Comparison of ENCODE assay signal across 12 cellular contexts in the genomic region with DNA sequence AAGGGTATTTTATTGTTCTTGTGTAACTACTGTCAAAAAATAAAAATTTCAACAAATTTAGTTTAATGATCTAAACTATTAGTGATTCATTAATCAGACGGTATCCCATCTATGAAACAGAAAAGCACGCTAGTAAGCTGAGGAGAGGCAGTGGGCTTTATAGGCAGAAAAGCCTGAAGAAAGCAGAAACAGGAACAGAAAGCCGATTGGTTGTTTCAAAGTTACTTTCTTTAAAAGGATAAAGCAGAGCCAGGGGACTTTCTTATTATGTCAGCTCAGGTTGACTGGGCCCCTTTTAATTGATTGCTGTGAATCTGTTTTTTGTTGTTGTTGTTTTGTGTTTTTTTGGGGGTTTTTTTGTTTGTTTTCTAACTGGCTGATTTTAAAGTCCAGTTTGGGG.
A peak's percentile ranks its signal among the peaks of the same experiment; 100 is the strongest.
DNase-seq lines count a peak whose midpoint lies in the region; ATAC-seq and TF ChIP-seq lines count a peak whose summit lies in the region.
"Had no signal": no experiment of that assay in that cellular context is flagged by ENCODE, and none has a peak within 500 bp of the region (broad histone marks: within the 10 kb centered on the region; RNA-seq: fewer than 3 reads in every experiment).

No MANE protein-coding gene starts in this region.

- H3K4me2 ChIP-seq in PC-3 (ENCODE audit: low read length), result peak overlapping the region; percentile 71

- intact Hi-C loops in PC-3 (cut with micrococcal nuclease), result loop anchor here (2.0 kb wide), 2 partner anchors 25 to 57 kb away; no protein-coding TSS in a partner anchor
- intact Hi-C loops in upper lobe of right lung (cut with DNase I), result no loop called here

- no peaks in the 10 kb centered on the region for H3K9me2 ChIP-seq in PC-3 (replicated peaks; ENCODE audit: low read length)

- H3K27me3 Mint-ChIP-seq in neural crest cell (ENCODE audit: low read depth), result no peaks in the 10 kb centered on the region

- peak overlapping the region; percentile 29 for H3K27ac Mint-ChIP-seq in neural crest cell (ENCODE audit: unreplicated experiment)
- H3K27ac Mint-ChIP-seq: nephron had no signal

- no peak overlapping the region for H3K9ac ChIP-seq in PC-3 (ENCODE audit: low read length)

- no peak overlapping the region for H3K4me3 Mint-ChIP-seq in neural crest cell
- H3K4me3 Mint-ChIP-seq: nephron had no signal

- H3K36me3 ChIP-seq in PC-3 (ENCODE audit: low read depth, low read length) (no peaks in the 10 kb centered on the region), upper lobe of right lung (no peaks in the 10 kb centered on the region)

- peaks cover 4% of the 10 kb centered on the region for H3K9me3 Mint-ChIP-seq in neural crest cell

- peak overlapping the region; percentile 87 for H3K27ac ChIP-seq in PC-3 (ENCODE audit: low read length)
- H3K27ac ChIP-seq in upper lobe of right lung, result no peak overlapping the region

- no peak overlapping the region for H3K4me3 ChIP-seq in PC-3 (ENCODE audit: low read length)
- H3K4me3 ChIP-seq in upper lobe of right lung, result no peak overlapping the region

- H3K36me3 Mint-ChIP-seq in neural crest cell (ENCODE audit: low read depth), result peaks cover 4% of the 10 kb centered on the region

- no peaks in the 10 kb centered on the region for H3K27me3 ChIP-seq in PC-3 (ENCODE audit: low read length)
- no peaks in the 10 kb centered on the region for H3K27me3 ChIP-seq in upper lobe of right lung

- H4K20me1 ChIP-seq in PC-3 (ENCODE audit: low read length), result no peaks in the 10 kb centered on the region

- peak overlapping the region; percentile 51; the same call in 1 of the 2 replicates for H2AFZ ChIP-seq in PC-3 (ENCODE audit: low read length)

- no peak for TF ChIP-seq CTCF in PC-3 (conservative IDR thresholded peaks at IDR 0.05; ENCODE audit: low read depth, low read length)
- no peak for TF ChIP-seq CTCF in neural crest cell (conservative IDR thresholded peaks at IDR 0.05)
- no peak for TF ChIP-seq CTCF in upper lobe of right lung (IDR thresholded peaks at IDR 0.05)

- H3K4me1 ChIP-seq in PC-3 (ENCODE audit: insufficient read depth, low read length) (peaks cover 25% of the 10 kb centered on the region), upper lobe of right lung (peaks cover 18% of the 10 kb centered on the region)
- H3K4me1 ChIP-seq: Caco-2 had no signal

- ATAC-seq in GM18858 (IDR thresholded peaks at IDR 0.05; ENCODE audit: unreplicated experiment), result peak; percentile 20
- peak; percentile 20 for ATAC-seq in GM21619 (IDR thresholded peaks at IDR 0.05; ENCODE audit: unreplicated experiment)
- no peak for ATAC-seq in PC-3
- no peak for ATAC-seq in GM18511 (IDR thresholded peaks at IDR 0.05; ENCODE audit: unreplicated experiment)
- ATAC-seq in upper lobe of right lung, result no peak

- POLR2A ChIA-PET in PC-3 (lab: Charles Lee; ENCODE audit: unreplicated experiment), result interaction anchor here (0.6 kb wide), 1 partner anchor 57 kb away, joined by 4 read pairs; no protein-coding TSS in a partner anchor

- no TSS peak for BruUV-seq in PC-3 (replicated peaks; lab: Mats Ljungman, UMichigan)

- DNase-seq in PC-3 (no peak), neural crest cell (ENCODE audit: low read depth, low spot score) (no peak), NCI-H2107 treated with DMSO at 0.1 percent for 48 hours (lab: John Stamatoyannopoulos, UW; ENCODE audit: unreplicated experiment) (no peak), upper lobe of right lung (no peak), NCI-H1105 treated with DMSO at 0.1 percent for 48 hours (lab: John Stamatoyannopoulos, UW) (no peak)
- DNase-seq: Caco-2; NCI-H1092 treated with DMSO at 0.1 percent for 48 hours; stimulated activated CD4-positive, alpha-beta T cell treated with anti-CD3 and anti-CD28 coated beads, Interleukin-1b, Interleukin-23, amount 100 ng/mL, for 48 hours had no signal

- H3K79me2 ChIP-seq in PC-3 (ENCODE audit: low read length), result no peaks in the 10 kb centered on the region

- H3K9me3 ChIP-seq in PC-3 (ENCODE audit: low read length) (no peaks in the 10 kb centered on the region), upper lobe of right lung (no peaks in the 10 kb centered on the region)
- H3K9me3 ChIP-seq: Caco-2 had no signal

- CTCF ChIA-PET in PC-3 (lab: Charles Lee), result no interaction called here

- H3K4me1 Mint-ChIP-seq in neural crest cell, result peaks cover 29% of the 10 kb centered on the region
- H3K4me1 Mint-ChIP-seq: nephron had no signal

- H3F3A ChIP-seq in PC-3 (ENCODE audit: low read length, unreplicated experiment), result peaks cover 12% of the 10 kb centered on the region

Comparison
In these comparisons a context has a peak if more than half of its experiments do, and no peak if none do; other contexts are left out.
1. ATAC-seq: peak in GM18858 (single experiment) and GM21619 (single experiment); none in PC-3 (single experiment), GM18511 (single experiment) and upper lobe of right lung (single experiment).